1 cellular context compared by ENCODE assay signal in genomic region chr1:43970502-43970901, GRCh38.
TF ChIP-seq lines count a peak whose summit lies in the region.

No MANE protein-coding gene starts in this region.

TF ChIP-seq in K562, 482 proteins besides CTCF, POLR2A, EP300 and RAD21:
- TF ChIP-seq SIN3A (IDR thresholded peaks at IDR 0.05; ENCODE audit: borderline replicate concordance in 2 of 2, control insufficient read depth in 1 of 2, low read depth in 2 of 2, low read length in 2 of 2) (peak in 1 of 2 experiments; percentile 17; a peak in 1 of 4 replicates), SNIP1 (IDR thresholded peaks at IDR 0.05; ENCODE audit: low read depth) (no peak)
